In the genomic region with DNA sequence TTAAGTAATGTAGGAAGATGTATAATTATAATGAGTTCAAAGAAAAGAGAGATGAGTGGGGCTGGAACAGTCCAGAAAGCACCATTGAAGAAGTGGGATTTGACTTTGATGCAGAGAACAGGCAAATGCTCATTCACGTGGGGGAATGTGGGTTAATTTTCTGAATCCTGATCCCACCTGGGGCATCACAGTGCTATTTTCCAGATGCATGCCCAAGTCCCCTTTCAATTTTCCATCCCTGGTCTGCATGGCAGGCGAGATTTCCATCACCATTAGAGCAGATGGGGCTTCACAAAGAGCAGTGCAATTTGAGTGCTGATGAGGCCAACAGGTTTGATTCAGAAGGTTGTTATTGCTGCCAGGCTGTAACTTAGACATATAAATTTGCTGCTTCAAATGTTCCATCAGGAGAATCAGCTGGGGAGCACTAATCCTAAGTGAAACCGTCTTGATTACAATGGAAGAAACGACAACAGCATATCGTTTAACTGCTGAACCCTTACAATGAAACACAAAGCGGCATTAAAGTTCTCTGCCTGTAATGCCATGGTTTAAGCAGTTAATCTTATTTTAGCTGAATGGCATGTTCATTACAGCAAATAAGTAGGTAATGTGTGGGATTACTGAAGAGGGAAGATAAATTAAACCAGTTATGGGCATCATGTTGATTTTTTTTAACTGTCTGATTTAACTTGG, we compare ENCODE assay signal across 22 cellular contexts. TPM values are rescaled to one million over a fixed set of nuclear protein-coding genes. Genes with fewer than 3 reads are reported as not detected.
DNase-seq lines count a peak whose midpoint lies in the region; ATAC-seq and TF ChIP-seq lines count a peak whose summit lies in the region.
"Had no signal": no experiment of that assay in that cellular context is flagged by ENCODE, and none has a peak within 500 bp of the region (broad histone marks: within the 10 kb centered on the region; RNA-seq: fewer than 3 reads in every experiment).

No MANE protein-coding gene starts in this region.

- no peaks in the 10 kb centered on the region for H3K27me3 Mint-ChIP-seq in T-helper 2 cell treated with Interferon-gamma antibody and Interleukin-4, amounts not matched to agents 5 μg/mL and 100 μg/mL, for 36 hours (ENCODE audit: low read depth)
- H3K27me3 Mint-ChIP-seq: activated CD4-positive, alpha-beta memory T cell treated with anti-CD3 and anti-CD28 coated beads, Interleukin-2, amount 10 ng/mL, durations not matched to agents 7 days and 5 days; activated naive CD8-positive, alpha-beta T cell treated with anti-CD3 and anti-CD28 coated beads, Interleukin-2, amount 10 ng/mL, durations not matched to agents 7 days and 5 days; CD4-positive, alpha-beta memory T cell; type B pancreatic cell had no signal

- POLR2A ChIA-PET in SK-N-SH (lab: Yijun Ruan, JAX): no interaction called here

- H3K4me3 ChIP-seq in SK-N-SH (ENCODE audit: low read depth in 2 of 2, low read length in 1 of 2): no peak overlapping the region
- H3K4me3 ChIP-seq: PC-9 had no signal

- H3K36me3 ChIP-seq in SK-N-SH (replicated peaks in 1 of 2; ENCODE audit: control insufficient read depth in 1 of 2, insufficient read depth in 2 of 2, low read length in 1 of 2): peaks cover 0 to 2% of the 10 kb centered on the region in 2 experiments

- H3K9me3 Mint-ChIP-seq in T-helper 2 cell treated with Interferon-gamma antibody and Interleukin-4, amounts not matched to agents 5 μg/mL and 100 μg/mL, for 36 hours: no peaks in the 10 kb centered on the region
- H3K9me3 Mint-ChIP-seq: activated CD4-positive, alpha-beta memory T cell treated with anti-CD3 and anti-CD28 coated beads, Interleukin-2, amount 10 ng/mL, durations not matched to agents 7 days and 5 days; activated naive CD8-positive, alpha-beta T cell treated with anti-CD3 and anti-CD28 coated beads, Interleukin-2, amount 10 ng/mL, durations not matched to agents 7 days and 5 days; activated T-helper 2 cell treated with anti-CD3 and anti-CD28 coated beads, Interferon-gamma antibody, Interleukin-2, Interleukin-4, amounts not matched to agents 10 μg/mL and 5 μg/mL and 100 μg/mL, durations not matched to agents 14 hours and 24 hours and 36 hours; CD4-positive, alpha-beta memory T cell; type B pancreatic cell had no signal

- no peak for TF ChIP-seq CTCF in SK-N-SH (IDR thresholded peaks at IDR 0.05)

- no peak overlapping the region for H3K4me3 Mint-ChIP-seq in T-helper 2 cell treated with Interferon-gamma antibody and Interleukin-4, amounts not matched to agents 5 μg/mL and 100 μg/mL, for 36 hours
- H3K4me3 Mint-ChIP-seq: activated CD4-positive, alpha-beta memory T cell treated with anti-CD3 and anti-CD28 coated beads, Interleukin-2, amount 10 ng/mL, durations not matched to agents 7 days and 5 days; activated naive CD8-positive, alpha-beta T cell treated with anti-CD3 and anti-CD28 coated beads, Interleukin-2, amount 10 ng/mL, durations not matched to agents 7 days and 5 days; CD4-positive, alpha-beta memory T cell; type B pancreatic cell had no signal

- H4K20me1 ChIP-seq in SK-N-SH (ENCODE audit: insufficient read depth): no peaks in the 10 kb centered on the region

- ATAC-seq in SK-N-SH treated with all-trans-retinoic acid at 6 μM for 48 hours (no peak), HG03025 (IDR thresholded peaks at IDR 0.05; ENCODE audit: low FRiP score, unreplicated experiment) (no peak)
- ATAC-seq: activated CD4-positive, CD25-positive, alpha-beta regulatory T cell treated with anti-CD3 and anti-CD28 coated beads, Interleukin-2, amount 50 U/mL, for 24 hours had no signal

- no peaks in the 10 kb centered on the region for H3K79me2 ChIP-seq in SK-N-SH (ENCODE audit: insufficient read depth)

- H3K4me1 ChIP-seq in SK-N-SH (ENCODE audit: control insufficient read depth in 1 of 2, insufficient read depth in 2 of 2, low read depth in 1 of 2, low read length in 1 of 2): peaks cover 0 to 4% of the 10 kb centered on the region in 2 experiments; a peak in 1 of 4 replicates

- no peaks in the 10 kb centered on the region for H3K36me3 Mint-ChIP-seq in T-helper 2 cell treated with Interferon-gamma antibody and Interleukin-4, amounts not matched to agents 5 μg/mL and 100 μg/mL, for 36 hours (ENCODE audit: low read depth)
- H3K36me3 Mint-ChIP-seq: activated naive CD8-positive, alpha-beta T cell treated with anti-CD3 and anti-CD28 coated beads, Interleukin-2, amount 10 ng/mL, durations not matched to agents 7 days and 5 days; type B pancreatic cell had no signal

- H2AFZ ChIP-seq in SK-N-SH (ENCODE audit: low read depth): no peak overlapping the region
- H2AFZ ChIP-seq: PC-9 had no signal

- H3K9me2 ChIP-seq in SK-N-SH: no peaks in the 10 kb centered on the region

- no peak overlapping the region for H3K27ac Mint-ChIP-seq in T-helper 2 cell treated with Interferon-gamma antibody and Interleukin-4, amounts not matched to agents 5 μg/mL and 100 μg/mL, for 36 hours
- H3K27ac Mint-ChIP-seq: activated CD4-positive, alpha-beta memory T cell treated with anti-CD3 and anti-CD28 coated beads, Interleukin-2, amount 10 ng/mL, durations not matched to agents 7 days and 5 days; activated naive CD8-positive, alpha-beta T cell treated with anti-CD3 and anti-CD28 coated beads, Interleukin-2, amount 10 ng/mL, durations not matched to agents 7 days and 5 days; activated T-helper 2 cell treated with anti-CD3 and anti-CD28 coated beads, Interferon-gamma antibody, Interleukin-2, Interleukin-4, amounts not matched to agents 10 μg/mL and 5 μg/mL and 100 μg/mL, durations not matched to agents 14 hours and 24 hours and 36 hours; type B pancreatic cell had no signal

- no peaks in the 10 kb centered on the region for H3F3A ChIP-seq in SK-N-SH (replicated peaks; ENCODE audit: insufficient read depth)

- TF ChIP-seq RAD21 in SK-N-SH (IDR thresholded peaks at IDR 0.05; ENCODE audit: low read length): no peak

- CTCF ChIA-PET in SK-N-SH (lab: Yijun Ruan, JAX): interaction anchor here (0.9 to 2.0 kb wide), 2 partner anchors 12 to 39 kb away, joined by 3 to 4 read pairs; no protein-coding TSS in a partner anchor

- no peak overlapping the region for H3K27ac ChIP-seq in SK-N-SH (ENCODE audit: low read depth in 2 of 2, low read length in 1 of 2)
- H3K27ac ChIP-seq: epithelial cell of prostate, PC-9 had no signal

- TF ChIP-seq EP300 in SK-N-SH (IDR thresholded peaks at IDR 0.05; ENCODE audit: borderline replicate concordance in 1 of 2, low read depth in 1 of 2, low read length in 1 of 2): no peak

- no peaks in the 10 kb centered on the region for H3K9me3 ChIP-seq in SK-N-SH

- DNase-seq in SK-N-SH (peak; percentile 16), NCI-H2227 (lab: John Stamatoyannopoulos, UW; ENCODE audit: unreplicated experiment) (peak; percentile 81), cerebellum (ENCODE audit: low spot score) (peak; percentile 47)
- no peak for DNase-seq in stimulated activated CD4-positive, alpha-beta T cell treated with anti-CD3 and anti-CD28 coated beads, Interleukin-4, amount 100 ng/mL, for 1 hour
- DNase-seq in activated naive CD4-positive, alpha-beta T cell treated with anti-CD3 and anti-CD28 coated beads, Interleukin-2, amount 50 U/mL, for 16 hours: no peak
- no peak for DNase-seq in T-helper 2 cell treated with Interferon-gamma antibody and Interleukin-4, amounts not matched to agents 5 μg/mL and 100 μg/mL, for 36 hours (ENCODE audit: low spot score)
- DNase-seq: activated CD4-positive, alpha-beta memory T cell treated with anti-CD3 and anti-CD28 coated beads, Interleukin-2, amount 10 ng/mL, durations not matched to agents 7 days and 5 days; activated naive CD8-positive, alpha-beta T cell treated with anti-CD3 and anti-CD28 coated beads, Interleukin-2, amount 10 ng/mL, durations not matched to agents 7 days and 5 days; AML-193; CD4-positive, alpha-beta memory T cell; DMS79; head of caudate nucleus; Kasumi-1; mammary epithelial cell; PC-9; Right ventricle myocardium superior had no signal

- 73% methylated on average over 6 of the region's 6 CpGs for WGBS in SK-N-SH (ENCODE audit: low lambda C conversion rate)

- H3K4me2 ChIP-seq in SK-N-SH: no peak overlapping the region
- H3K4me2 ChIP-seq: PC-9 had no signal

- no peaks in the 10 kb centered on the region for H3K4me1 Mint-ChIP-seq in T-helper 2 cell treated with Interferon-gamma antibody and Interleukin-4, amounts not matched to agents 5 μg/mL and 100 μg/mL, for 36 hours (ENCODE audit: low read depth)
- H3K4me1 Mint-ChIP-seq: activated CD4-positive, alpha-beta memory T cell treated with anti-CD3 and anti-CD28 coated beads, Interleukin-2, amount 10 ng/mL, durations not matched to agents 7 days and 5 days had no signal

- no peaks in the 10 kb centered on the region for H3K27me3 ChIP-seq in SK-N-SH (ENCODE audit: insufficient read depth)

- H3K9ac ChIP-seq in SK-N-SH: no peak overlapping the region

TF ChIP-seq in SK-N-SH, 30 proteins besides CTCF, POLR2A, EP300 and RAD21:
- no peak for TF ChIP-seq GATA2 (CRISPR knock-in tag; IDR thresholded peaks at IDR 0.05)

TF ChIP-seq in SK-N-SH treated with all-trans-retinoic acid at 6 μM for 48 hours, 23 proteins besides CTCF, POLR2A, EP300 and RAD21 (continues in another document):
- no peak for TF ChIP-seq PPARA (CRISPR knock-in tag; IDR thresholded peaks at IDR 0.05; ENCODE audit: borderline replicate concordance)
- TF ChIP-seq, protein P1, sequence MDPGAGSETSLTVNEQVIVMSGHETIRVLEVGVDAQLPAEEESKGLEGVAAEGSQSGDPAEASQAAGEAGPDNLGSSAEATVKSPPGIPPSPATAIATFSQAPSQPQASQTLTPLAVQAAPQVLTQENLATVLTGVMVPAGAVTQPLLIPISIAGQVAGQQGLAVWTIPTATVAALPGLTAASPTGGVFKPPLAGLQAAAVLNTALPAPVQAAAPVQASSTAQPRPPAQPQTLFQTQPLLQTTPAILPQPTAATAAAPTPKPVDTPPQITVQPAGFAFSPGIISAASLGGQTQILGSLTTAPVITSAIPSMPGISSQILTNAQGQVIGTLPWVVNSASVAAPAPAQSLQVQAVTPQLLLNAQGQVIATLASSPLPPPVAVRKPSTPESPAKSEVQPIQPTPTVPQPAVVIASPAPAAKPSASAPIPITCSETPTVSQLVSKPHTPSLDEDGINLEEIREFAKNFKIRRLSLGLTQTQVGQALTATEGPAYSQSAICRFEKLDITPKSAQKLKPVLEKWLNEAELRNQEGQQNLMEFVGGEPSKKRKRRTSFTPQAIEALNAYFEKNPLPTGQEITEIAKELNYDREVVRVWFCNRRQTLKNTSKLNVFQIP (CRISPR knock-in tag; IDR thresholded peaks at IDR 0.05; ENCODE audit: borderline replicate concordance, low read depth): no peak

RNA-seq across cellular contexts. Expression of a gene that starts 45.2 kb away (rescaled TPM):
- polyA plus RNA-seq in SK-N-SH (2012; rRNA removed): 10.1 and 12.9 TPM in 2 replicates
- polyA plus RNA-seq in SK-N-SH (2012; cell fraction: cytosol; rRNA removed): 12.3 and 12.4 TPM in 2 replicates
- polyA plus RNA-seq in SK-N-SH (2012; cell fraction: nucleus; rRNA removed): 14.9 and 22.1 TPM in 2 replicates
- 23.4 TPM for total RNA-seq in cerebellum

Comparison
In these comparisons a context has a peak if more than half of its experiments do, and no peak if none do; other contexts are left out.
1. DNase-seq: peak in SK-N-SH (single experiment), NCI-H2227 (single experiment) and cerebellum (single experiment); none in stimulated activated CD4-positive, alpha-beta T cell treated with anti-CD3 and anti-CD28 coated beads, Interleukin-4, amount 100 ng/mL, for 1 hour (single experiment), activated naive CD4-positive, alpha-beta T cell treated with anti-CD3 and anti-CD28 coated beads, Interleukin-2, amount 50 U/mL, for 16 hours (single experiment) and T-helper 2 cell treated with Interferon-gamma antibody and Interleukin-4, amounts not matched to agents 5 μg/mL and 100 μg/mL, for 36 hours (single experiment).